In genomic region chr16:23310744-23311143, GRCh38 we compare ENCODE assay signal across 38 cellular contexts. TPM values are rescaled to one million over a fixed set of nuclear protein-coding genes. Genes with fewer than 3 reads are reported as not detected.
"Had no signal": no experiment of that assay in that cellular context is flagged by ENCODE, and none has a peak within 500 bp of the region (broad histone marks: within the 10 kb centered on the region; RNA-seq: fewer than 3 reads in every experiment).

No MANE protein-coding gene starts in this region.

- H3K4me3 ChIP-seq: MG63 had no signal

- DNase-seq: Kasumi-1, MG63, MM.1S, MV-4-11, NCI-H1048, NCI-H1092, NCI-H1092 treated with DMSO at 0.1 percent for 48 hours, NCI-H1105, NCI-H1105 treated with DMSO at 0.1 percent for 48 hours, NCI-H1417, NCI-H1417 treated with DMSO at 0.1 percent for 48 hours, NCI-H1436, NCI-H1436 treated with DMSO at 0.1 percent for 48 hours, NCI-H146, NCI-H1694, NCI-H1694 treated with DMSO at 0.1 percent for 48 hours, NCI-H187, NCI-H187 treated with DMSO at 0.1 percent for 48 hours, NCI-H1930, NCI-H2029, NCI-H2029 treated with DMSO at 0.1 percent for 48 hours, NCI-H2081, NCI-H2081 treated with DMSO at 0.1 percent for 48 hours, NCI-H2107, NCI-H2171, NCI-H2171 treated with DMSO at 0.1 percent for 48 hours, NCI-H2227 treated with DMSO at 0.1 percent for 48 hours, NCI-H226, NCI-H345, NCI-H446, NCI-H446 treated with DMSO at 0.1 percent for 48 hours, NCI-H510A, NCI-H510A treated with DMSO at 0.1 percent for 48 hours, NCI-H524, NCI-H524 treated with DMSO at 0.1 percent for 48 hours had no signal

- H3K9me3 ChIP-seq: MG63 had no signal

- H3K36me3 ChIP-seq: MG63 had no signal

RNA-seq across cellular contexts. Expression of gene SCNN1B, which starts 8.6 kb away (rescaled TPM):
- total RNA-seq: LHCN-M2, M059J, NCI-H460 had no signal
